1 cellular context compared by ENCODE assay signal in the genomic region with DNA sequence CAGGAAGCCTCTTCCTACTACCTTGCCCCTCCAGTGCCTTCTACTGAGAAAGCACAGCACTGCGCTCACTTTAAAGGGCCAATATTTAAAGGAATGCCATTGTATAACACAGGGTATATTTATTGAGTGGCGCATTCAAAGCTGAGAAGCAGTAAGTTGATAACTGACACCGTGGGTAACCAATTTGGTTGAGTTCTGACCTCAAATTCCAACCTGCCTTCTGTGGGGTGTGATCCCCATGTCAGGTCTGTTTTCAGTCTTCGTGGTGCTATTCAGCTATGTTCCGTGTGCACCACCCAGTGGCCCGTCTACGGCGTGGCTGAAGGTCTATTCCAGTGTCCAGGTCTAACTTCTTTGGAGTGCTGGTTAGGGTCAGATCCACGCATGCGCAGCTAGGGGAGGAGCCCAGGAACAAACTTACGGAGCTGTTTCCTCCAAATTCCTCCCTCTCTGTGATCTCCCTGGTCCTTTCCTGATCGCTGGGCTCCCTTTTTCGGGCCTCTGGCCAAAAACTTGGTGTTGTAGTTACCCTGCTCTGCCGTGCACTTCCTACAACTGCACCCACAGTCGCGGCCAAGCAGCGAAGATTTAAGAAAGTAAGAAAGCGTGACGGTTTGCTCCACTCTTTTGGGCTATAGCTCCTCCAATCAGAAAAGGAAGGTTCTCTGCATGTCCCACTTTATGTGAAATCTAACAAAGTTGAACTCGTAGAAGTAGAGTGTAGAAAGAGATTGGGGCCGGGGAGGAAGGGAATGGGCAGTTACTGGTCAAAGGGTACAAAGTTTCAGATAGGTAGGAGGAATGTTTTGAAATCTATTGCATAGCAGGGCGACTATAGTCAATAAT.
TF ChIP-seq lines count a peak whose summit lies in the region.

No MANE protein-coding gene starts in this region.

TF ChIP-seq in GM12878, 131 proteins besides CTCF, POLR2A, EP300 and RAD21 (continued from another document and continues in another):
- TF ChIP-seq, protein P1, sequence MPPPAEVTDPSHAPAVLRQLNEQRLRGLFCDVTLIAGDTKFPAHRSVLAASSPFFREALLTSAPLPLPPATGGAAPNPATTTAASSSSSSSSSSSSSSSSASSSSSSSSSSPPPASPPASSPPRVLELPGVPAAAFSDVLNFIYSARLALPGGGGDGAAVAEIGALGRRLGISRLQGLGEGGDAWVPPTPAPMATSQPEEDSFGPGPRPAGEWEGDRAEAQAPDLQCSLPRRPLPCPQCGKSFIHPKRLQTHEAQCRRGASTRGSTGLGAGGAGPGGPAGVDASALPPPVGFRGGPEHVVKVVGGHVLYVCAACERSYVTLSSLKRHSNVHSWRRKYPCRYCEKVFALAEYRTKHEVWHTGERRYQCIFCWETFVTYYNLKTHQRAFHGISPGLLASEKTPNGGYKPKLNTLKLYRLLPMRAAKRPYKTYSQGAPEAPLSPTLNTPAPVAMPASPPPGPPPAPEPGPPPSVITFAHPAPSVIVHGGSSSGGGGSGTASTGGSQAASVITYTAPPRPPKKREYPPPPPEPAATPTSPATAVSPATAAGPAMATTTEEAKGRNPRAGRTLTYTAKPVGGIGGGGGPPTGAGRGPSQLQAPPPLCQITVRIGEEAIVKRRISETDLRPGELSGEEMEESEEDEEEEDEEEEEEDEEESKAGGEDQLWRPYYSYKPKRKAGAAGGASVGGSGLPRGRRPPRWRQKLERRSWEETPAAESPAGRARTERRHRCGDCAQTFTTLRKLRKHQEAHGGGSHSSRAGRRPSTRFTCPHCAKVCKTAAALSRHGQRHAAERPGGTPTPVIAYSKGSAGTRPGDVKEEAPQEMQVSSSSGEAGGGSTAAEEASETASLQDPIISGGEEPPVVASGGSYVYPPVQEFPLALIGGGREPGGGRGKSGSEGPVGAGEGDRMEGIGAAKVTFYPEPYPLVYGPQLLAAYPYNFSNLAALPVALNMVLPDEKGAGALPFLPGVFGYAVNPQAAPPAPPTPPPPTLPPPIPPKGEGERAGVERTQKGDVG (CRISPR knock-in tag; IDR thresholded peaks at IDR 0.05): no peak
- peak; percentile 73; the same call in 1 of the 2 replicates for TF ChIP-seq YY1 (IDR thresholded peaks at IDR 0.05; ENCODE audit: low read depth, low read length)
- TF ChIP-seq FOXM1 (IDR thresholded peaks at IDR 0.05; ENCODE audit: low read depth, low read length): 0 out of 2 replicates have a peak, but pooled peaks have one; percentile 50
- TF ChIP-seq ZNF24 (IDR thresholded peaks at IDR 0.05): no peak
- no peak for TF ChIP-seq BRCA1 (IDR thresholded peaks at IDR 0.05; ENCODE audit: low read depth, low read length)
- TF ChIP-seq, protein P2, sequence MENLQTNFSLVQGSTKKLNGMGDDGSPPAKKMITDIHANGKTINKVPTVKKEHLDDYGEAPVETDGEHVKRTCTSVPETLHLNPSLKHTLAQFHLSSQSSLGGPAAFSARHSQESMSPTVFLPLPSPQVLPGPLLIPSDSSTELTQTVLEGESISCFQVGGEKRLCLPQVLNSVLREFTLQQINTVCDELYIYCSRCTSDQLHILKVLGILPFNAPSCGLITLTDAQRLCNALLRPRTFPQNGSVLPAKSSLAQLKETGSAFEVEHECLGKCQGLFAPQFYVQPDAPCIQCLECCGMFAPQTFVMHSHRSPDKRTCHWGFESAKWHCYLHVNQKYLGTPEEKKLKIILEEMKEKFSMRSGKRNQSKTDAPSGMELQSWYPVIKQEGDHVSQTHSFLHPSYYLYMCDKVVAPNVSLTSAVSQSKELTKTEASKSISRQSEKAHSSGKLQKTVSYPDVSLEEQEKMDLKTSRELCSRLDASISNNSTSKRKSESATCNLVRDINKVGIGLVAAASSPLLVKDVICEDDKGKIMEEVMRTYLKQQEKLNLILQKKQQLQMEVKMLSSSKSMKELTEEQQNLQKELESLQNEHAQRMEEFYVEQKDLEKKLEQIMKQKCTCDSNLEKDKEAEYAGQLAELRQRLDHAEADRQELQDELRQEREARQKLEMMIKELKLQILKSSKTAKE (IDR thresholded peaks at IDR 0.05; ENCODE audit: low read depth, poor library complexity, severe bottlenecking): peak; percentile 25
- TF ChIP-seq, protein P3, sequence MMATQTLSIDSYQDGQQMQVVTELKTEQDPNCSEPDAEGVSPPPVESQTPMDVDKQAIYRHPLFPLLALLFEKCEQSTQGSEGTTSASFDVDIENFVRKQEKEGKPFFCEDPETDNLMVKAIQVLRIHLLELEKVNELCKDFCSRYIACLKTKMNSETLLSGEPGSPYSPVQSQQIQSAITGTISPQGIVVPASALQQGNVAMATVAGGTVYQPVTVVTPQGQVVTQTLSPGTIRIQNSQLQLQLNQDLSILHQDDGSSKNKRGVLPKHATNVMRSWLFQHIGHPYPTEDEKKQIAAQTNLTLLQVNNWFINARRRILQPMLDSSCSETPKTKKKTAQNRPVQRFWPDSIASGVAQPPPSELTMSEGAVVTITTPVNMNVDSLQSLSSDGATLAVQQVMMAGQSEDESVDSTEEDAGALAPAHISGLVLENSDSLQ (IDR thresholded peaks at IDR 0.05): peak; percentile 63; the same call in 1 of the 2 replicates
- TF ChIP-seq, protein P4, sequence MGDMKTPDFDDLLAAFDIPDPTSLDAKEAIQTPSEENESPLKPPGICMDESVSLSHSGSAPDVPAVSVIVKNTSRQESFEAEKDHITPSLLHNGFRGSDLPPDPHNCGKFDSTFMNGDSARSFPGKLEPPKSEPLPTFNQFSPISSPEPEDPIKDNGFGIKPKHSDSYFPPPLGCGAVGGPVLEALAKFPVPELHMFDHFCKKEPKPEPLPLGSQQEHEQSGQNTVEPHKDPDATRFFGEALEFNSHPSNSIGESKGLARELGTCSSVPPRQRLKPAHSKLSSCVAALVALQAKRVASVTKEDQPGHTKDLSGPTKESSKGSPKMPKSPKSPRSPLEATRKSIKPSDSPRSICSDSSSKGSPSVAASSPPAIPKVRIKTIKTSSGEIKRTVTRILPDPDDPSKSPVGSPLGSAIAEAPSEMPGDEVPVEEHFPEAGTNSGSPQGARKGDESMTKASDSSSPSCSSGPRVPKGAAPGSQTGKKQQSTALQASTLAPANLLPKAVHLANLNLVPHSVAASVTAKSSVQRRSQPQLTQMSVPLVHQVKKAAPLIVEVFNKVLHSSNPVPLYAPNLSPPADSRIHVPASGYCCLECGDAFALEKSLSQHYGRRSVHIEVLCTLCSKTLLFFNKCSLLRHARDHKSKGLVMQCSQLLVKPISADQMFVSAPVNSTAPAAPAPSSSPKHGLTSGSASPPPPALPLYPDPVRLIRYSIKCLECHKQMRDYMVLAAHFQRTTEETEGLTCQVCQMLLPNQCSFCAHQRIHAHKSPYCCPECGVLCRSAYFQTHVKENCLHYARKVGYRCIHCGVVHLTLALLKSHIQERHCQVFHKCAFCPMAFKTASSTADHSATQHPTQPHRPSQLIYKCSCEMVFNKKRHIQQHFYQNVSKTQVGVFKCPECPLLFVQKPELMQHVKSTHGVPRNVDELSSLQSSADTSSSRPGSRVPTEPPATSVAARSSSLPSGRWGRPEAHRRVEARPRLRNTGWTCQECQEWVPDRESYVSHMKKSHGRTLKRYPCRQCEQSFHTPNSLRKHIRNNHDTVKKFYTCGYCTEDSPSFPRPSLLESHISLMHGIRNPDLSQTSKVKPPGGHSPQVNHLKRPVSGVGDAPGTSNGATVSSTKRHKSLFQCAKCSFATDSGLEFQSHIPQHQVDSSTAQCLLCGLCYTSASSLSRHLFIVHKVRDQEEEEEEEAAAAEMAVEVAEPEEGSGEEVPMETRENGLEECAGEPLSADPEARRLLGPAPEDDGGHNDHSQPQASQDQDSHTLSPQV (IDR thresholded peaks at IDR 0.05): no peak
- TF ChIP-seq ETV6 (conservative IDR thresholded peaks at IDR 0.05 in 1 of 2, IDR thresholded peaks at IDR 0.05 in 1 of 2; ENCODE audit: borderline replicate concordance in 1 of 2, low read depth in 1 of 2): 0 out of 4 replicates have a peak, but pooled peaks of 1 of the 2 experiments have one; percentile 49
- no peak for TF ChIP-seq EED (IDR thresholded peaks at IDR 0.05; ENCODE audit: low read depth)
- peak; percentile 45 for TF ChIP-seq NRF1 (conservative IDR thresholded peaks at IDR 0.05; ENCODE audit: low read depth, low read length)
- TF ChIP-seq BHLHE40 (IDR thresholded peaks at IDR 0.05; ENCODE audit: borderline replicate concordance in 1 of 2, low read depth in 2 of 2, low read length in 1 of 2): no peak
- TF ChIP-seq CEBPB (IDR thresholded peaks at IDR 0.05; ENCODE audit: borderline replicate concordance in 1 of 2, low read depth in 2 of 2, low read length in 2 of 2): no peak
- TF ChIP-seq, protein P5, sequence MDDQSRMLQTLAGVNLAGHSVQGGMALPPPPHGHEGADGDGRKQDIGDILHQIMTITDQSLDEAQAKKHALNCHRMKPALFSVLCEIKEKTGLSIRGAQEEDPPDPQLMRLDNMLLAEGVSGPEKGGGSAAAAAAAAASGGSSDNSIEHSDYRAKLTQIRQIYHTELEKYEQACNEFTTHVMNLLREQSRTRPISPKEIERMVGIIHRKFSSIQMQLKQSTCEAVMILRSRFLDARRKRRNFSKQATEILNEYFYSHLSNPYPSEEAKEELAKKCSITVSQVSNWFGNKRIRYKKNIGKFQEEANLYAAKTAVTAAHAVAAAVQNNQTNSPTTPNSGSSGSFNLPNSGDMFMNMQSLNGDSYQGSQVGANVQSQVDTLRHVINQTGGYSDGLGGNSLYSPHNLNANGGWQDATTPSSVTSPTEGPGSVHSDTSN (IDR thresholded peaks at IDR 0.05; ENCODE audit: insufficient replicate concordance, low read depth, low read length): no peak
- TF ChIP-seq SIX5 (IDR thresholded peaks at IDR 0.05; ENCODE audit: low read depth, low read length, severe bottlenecking): no peak
- TF ChIP-seq RFX5 (IDR thresholded peaks at IDR 0.05; ENCODE audit: low read depth, low read length): no peak
- TF ChIP-seq EZH2 (IDR thresholded peaks at IDR 0.05; ENCODE audit: borderline replicate concordance, control insufficient read depth, low read depth, low read length): no peak
- no peak for TF ChIP-seq KAT2A (conservative IDR thresholded peaks at IDR 0.05; ENCODE audit: control insufficient read depth, low read depth, low read length)
- TF ChIP-seq, protein P6, sequence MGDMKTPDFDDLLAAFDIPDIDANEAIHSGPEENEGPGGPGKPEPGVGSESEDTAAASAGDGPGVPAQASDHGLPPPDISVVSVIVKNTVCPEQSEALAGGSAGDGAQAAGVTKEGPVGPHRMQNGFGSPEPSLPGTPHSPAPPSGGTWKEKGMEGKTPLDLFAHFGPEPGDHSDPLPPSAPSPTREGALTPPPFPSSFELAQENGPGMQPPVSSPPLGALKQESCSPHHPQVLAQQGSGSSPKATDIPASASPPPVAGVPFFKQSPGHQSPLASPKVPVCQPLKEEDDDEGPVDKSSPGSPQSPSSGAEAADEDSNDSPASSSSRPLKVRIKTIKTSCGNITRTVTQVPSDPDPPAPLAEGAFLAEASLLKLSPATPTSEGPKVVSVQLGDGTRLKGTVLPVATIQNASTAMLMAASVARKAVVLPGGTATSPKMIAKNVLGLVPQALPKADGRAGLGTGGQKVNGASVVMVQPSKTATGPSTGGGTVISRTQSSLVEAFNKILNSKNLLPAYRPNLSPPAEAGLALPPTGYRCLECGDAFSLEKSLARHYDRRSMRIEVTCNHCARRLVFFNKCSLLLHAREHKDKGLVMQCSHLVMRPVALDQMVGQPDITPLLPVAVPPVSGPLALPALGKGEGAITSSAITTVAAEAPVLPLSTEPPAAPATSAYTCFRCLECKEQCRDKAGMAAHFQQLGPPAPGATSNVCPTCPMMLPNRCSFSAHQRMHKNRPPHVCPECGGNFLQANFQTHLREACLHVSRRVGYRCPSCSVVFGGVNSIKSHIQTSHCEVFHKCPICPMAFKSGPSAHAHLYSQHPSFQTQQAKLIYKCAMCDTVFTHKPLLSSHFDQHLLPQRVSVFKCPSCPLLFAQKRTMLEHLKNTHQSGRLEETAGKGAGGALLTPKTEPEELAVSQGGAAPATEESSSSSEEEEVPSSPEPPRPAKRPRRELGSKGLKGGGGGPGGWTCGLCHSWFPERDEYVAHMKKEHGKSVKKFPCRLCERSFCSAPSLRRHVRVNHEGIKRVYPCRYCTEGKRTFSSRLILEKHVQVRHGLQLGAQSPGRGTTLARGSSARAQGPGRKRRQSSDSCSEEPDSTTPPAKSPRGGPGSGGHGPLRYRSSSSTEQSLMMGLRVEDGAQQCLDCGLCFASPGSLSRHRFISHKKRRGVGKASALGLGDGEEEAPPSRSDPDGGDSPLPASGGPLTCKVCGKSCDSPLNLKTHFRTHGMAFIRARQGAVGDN (IDR thresholded peaks at IDR 0.05): no peak
- TF ChIP-seq JUND (IDR thresholded peaks at IDR 0.05; ENCODE audit: low read depth, low read length): no peak
- no peak for TF ChIP-seq ATF7 (IDR thresholded peaks at IDR 0.05; ENCODE audit: low read depth)
- TF ChIP-seq IRF4 (IDR thresholded peaks at IDR 0.05; ENCODE audit: low read depth, low read length): no peak; the same call in 1 of the 2 replicates
- peak; percentile 96 for TF ChIP-seq SMC3 (IDR thresholded peaks at IDR 0.05; ENCODE audit: borderline replicate concordance, low read length)
- TF ChIP-seq PAX5 (IDR thresholded peaks at IDR 0.05; ENCODE audit: borderline replicate concordance, low read depth, low read length): 0 out of 2 replicates have a peak, but pooled peaks have one; percentile 49
- peak; percentile 55 for TF ChIP-seq IKZF1 (conservative IDR thresholded peaks at IDR 0.05)
- no peak for TF ChIP-seq BCL11A (IDR thresholded peaks at IDR 0.05; ENCODE audit: low read depth, low read length)
- no peak; the same call in 1 of the 2 replicates for TF ChIP-seq DPF2 (IDR thresholded peaks at IDR 0.05)
- no peak for TF ChIP-seq RAD51 (IDR thresholded peaks at IDR 0.05)
- TF ChIP-seq IKZF2 (IDR thresholded peaks at IDR 0.05): peak in 1 of 2 experiments; percentile 26; a peak in 2 of 4 replicates
- TF ChIP-seq BMI1 (IDR thresholded peaks at IDR 0.05; ENCODE audit: borderline replicate concordance): no peak
- no peak for TF ChIP-seq TBL1XR1 (IDR thresholded peaks at IDR 0.05; ENCODE audit: low read depth, low read length)
- 0 out of 2 replicates have a peak, but pooled peaks have one; percentile 50 for TF ChIP-seq RB1 (IDR thresholded peaks at IDR 0.05; ENCODE audit: borderline replicate concordance)
- TF ChIP-seq NR2C2 (IDR thresholded peaks at IDR 0.05; ENCODE audit: borderline replicate concordance, control insufficient read depth, insufficient read length, low read depth): no peak
- TF ChIP-seq, protein P7, sequence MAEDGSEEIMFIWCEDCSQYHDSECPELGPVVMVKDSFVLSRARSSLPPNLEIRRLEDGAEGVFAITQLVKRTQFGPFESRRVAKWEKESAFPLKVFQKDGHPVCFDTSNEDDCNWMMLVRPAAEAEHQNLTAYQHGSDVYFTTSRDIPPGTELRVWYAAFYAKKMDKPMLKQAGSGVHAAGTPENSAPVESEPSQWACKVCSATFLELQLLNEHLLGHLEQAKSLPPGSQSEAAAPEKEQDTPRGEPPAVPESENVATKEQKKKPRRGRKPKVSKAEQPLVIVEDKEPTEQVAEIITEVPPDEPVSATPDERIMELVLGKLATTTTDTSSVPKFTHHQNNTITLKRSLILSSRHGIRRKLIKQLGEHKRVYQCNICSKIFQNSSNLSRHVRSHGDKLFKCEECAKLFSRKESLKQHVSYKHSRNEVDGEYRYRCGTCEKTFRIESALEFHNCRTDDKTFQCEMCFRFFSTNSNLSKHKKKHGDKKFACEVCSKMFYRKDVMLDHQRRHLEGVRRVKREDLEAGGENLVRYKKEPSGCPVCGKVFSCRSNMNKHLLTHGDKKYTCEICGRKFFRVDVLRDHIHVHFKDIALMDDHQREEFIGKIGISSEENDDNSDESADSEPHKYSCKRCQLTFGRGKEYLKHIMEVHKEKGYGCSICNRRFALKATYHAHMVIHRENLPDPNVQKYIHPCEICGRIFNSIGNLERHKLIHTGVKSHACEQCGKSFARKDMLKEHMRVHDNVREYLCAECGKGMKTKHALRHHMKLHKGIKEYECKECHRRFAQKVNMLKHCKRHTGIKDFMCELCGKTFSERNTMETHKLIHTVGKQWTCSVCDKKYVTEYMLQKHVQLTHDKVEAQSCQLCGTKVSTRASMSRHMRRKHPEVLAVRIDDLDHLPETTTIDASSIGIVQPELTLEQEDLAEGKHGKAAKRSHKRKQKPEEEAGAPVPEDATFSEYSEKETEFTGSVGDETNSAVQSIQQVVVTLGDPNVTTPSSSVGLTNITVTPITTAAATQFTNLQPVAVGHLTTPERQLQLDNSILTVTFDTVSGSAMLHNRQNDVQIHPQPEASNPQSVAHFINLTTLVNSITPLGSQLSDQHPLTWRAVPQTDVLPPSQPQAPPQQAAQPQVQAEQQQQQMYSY (CRISPR knock-in tag; IDR thresholded peaks at IDR 0.05): no peak
